21 cellular contexts compared by ENCODE assay signal in genomic region chr15:65682404-65682911, GRCh38.
DNase-seq lines count a peak whose midpoint lies in the region; ATAC-seq and FAIRE-seq lines count a peak whose summit lies in the region.
"Had no signal": no experiment of that assay in that cellular context is flagged by ENCODE, and none has a peak within 500 bp of the region (broad histone marks: within the 10 kb centered on the region; RNA-seq: fewer than 3 reads in every experiment).

No MANE protein-coding gene starts in this region.

- in situ Hi-C loops in HAP-1 (cut with MboI; ENCODE audit: low sequenced_read_pairs), result no loop called here

- no peak for DNase-seq in activated naive CD4-positive, alpha-beta T cell treated with anti-CD3 and anti-CD28 coated beads, Interleukin-2, amount 50 U/mL, for 72 hours (ENCODE audit: low spot score in 2 of 2)
- no peak for DNase-seq in activated naive CD4-positive, alpha-beta T cell treated with Interleukin-2 at 50 U/mL for 16 hours
- DNase-seq in GM19239 (ENCODE audit: insufficient read length, low spot score), result no peak
- DNase-seq in memory B cell (ENCODE audit: low spot score in 2 of 2), result no peak
- DNase-seq in stimulated activated naive CD8-positive, alpha-beta T cell treated with anti-CD3 and anti-CD28 coated beads, Interleukin-15, amount 100 ng/mL, for 72 hours, result no peak
- DNase-seq in NCI-H446 (lab: John Stamatoyannopoulos, UW), result no peak
- no peak for DNase-seq in HAP-1 (ENCODE audit: low spot score in 2 of 2)
- DNase-seq: Calu3; CD8-positive, alpha-beta memory T cell; DMS79 treated with DMSO at 0.1 percent for 48 hours; GF-D8; MM.1S; NCI-H2029; NCI-H446 treated with DMSO at 0.1 percent for 48 hours; NCI-H526; PC-9 had no signal

- peak; percentile 29 to 74 for ATAC-seq in activated naive CD4-positive, alpha-beta T cell treated with anti-CD3 and anti-CD28 coated beads, Interleukin-2, amount 50 U/mL, for 72 hours
- no peak for ATAC-seq in memory B cell (ENCODE audit: low read depth)
- ATAC-seq in stimulated activated naive CD8-positive, alpha-beta T cell treated with anti-CD3 and anti-CD28 coated beads, Interleukin-15, amount 100 ng/mL, for 72 hours, result peak; percentile 61
- ATAC-seq: HCT116, Right ventricle myocardium inferior had no signal

- peaks cover 0 to 3% of the 10 kb centered on the region in 2 donors for H3K9me3 Mint-ChIP-seq in activated naive CD4-positive, alpha-beta T cell treated with anti-CD3 and anti-CD28 coated beads, Interleukin-2, amount 50 U/mL, for 72 hours
- no peaks in the 10 kb centered on the region for H3K9me3 Mint-ChIP-seq in memory B cell
- H3K9me3 Mint-ChIP-seq in stimulated activated naive CD8-positive, alpha-beta T cell treated with anti-CD3 and anti-CD28 coated beads, Interleukin-15, amount 100 ng/mL, for 72 hours, result no peaks in the 10 kb centered on the region
- H3K9me3 Mint-ChIP-seq: CD8-positive, alpha-beta memory T cell; IgD-negative memory B cell had no signal

- 0 out of 2 replicates have a peak, but pooled peaks cover 3% of the 10 kb centered on the region for H3K27me3 ChIP-seq in HAP-1 (ENCODE audit: low read depth)

- H3K27ac Mint-ChIP-seq in activated naive CD4-positive, alpha-beta T cell treated with anti-CD3 and anti-CD28 coated beads, Interleukin-2, amount 50 U/mL, for 72 hours, result no peak overlapping the region
- peak overlapping the region; percentile 63 for H3K27ac Mint-ChIP-seq in memory B cell
- no peak overlapping the region for H3K27ac Mint-ChIP-seq in stimulated activated naive CD8-positive, alpha-beta T cell treated with anti-CD3 and anti-CD28 coated beads, Interleukin-15, amount 100 ng/mL, for 72 hours

- H3K36me3 Mint-ChIP-seq in activated naive CD4-positive, alpha-beta T cell treated with anti-CD3 and anti-CD28 coated beads, Interleukin-2, amount 50 U/mL, for 72 hours, result peaks cover 0 to 16% of the 10 kb centered on the region in 2 donors
- peaks cover 4% of the 10 kb centered on the region for H3K36me3 Mint-ChIP-seq in memory B cell

- peak; percentile 18 for FAIRE-seq in GM19239 (lab: Jason Lieb, UNC)
- FAIRE-seq: GM12891, H1 had no signal

- H3K4me3 ChIP-seq in HAP-1, result no peak overlapping the region
- H3K4me3 ChIP-seq: PC-9 had no signal

- H3K4me1 ChIP-seq in HAP-1, result no peaks in the 10 kb centered on the region

- H3K9me3 ChIP-seq in HAP-1, result no peaks in the 10 kb centered on the region

- H3K4me3 Mint-ChIP-seq in memory B cell, result no peak overlapping the region
- no peak overlapping the region for H3K4me3 Mint-ChIP-seq in stimulated activated naive CD8-positive, alpha-beta T cell treated with anti-CD3 and anti-CD28 coated beads, Interleukin-15, amount 100 ng/mL, for 72 hours
- H3K4me3 Mint-ChIP-seq: CD8-positive, alpha-beta memory T cell; IgD-negative memory B cell had no signal

- H3K4me1 Mint-ChIP-seq in memory B cell, result peaks cover 3% of the 10 kb centered on the region
- H3K4me1 Mint-ChIP-seq in stimulated activated naive CD8-positive, alpha-beta T cell treated with anti-CD3 and anti-CD28 coated beads, Interleukin-15, amount 100 ng/mL, for 72 hours, result peaks cover 31% of the 10 kb centered on the region

- H3K36me3 ChIP-seq in HAP-1 (replicated peaks), result no peaks in the 10 kb centered on the region

- H3K27me3 Mint-ChIP-seq in memory B cell, result no peaks in the 10 kb centered on the region
- no peaks in the 10 kb centered on the region for H3K27me3 Mint-ChIP-seq in stimulated activated naive CD8-positive, alpha-beta T cell treated with anti-CD3 and anti-CD28 coated beads, Interleukin-15, amount 100 ng/mL, for 72 hours
- H3K27me3 Mint-ChIP-seq: CD8-positive, alpha-beta memory T cell; IgD-negative memory B cell had no signal
